Comparison of ENCODE assay signal across 1 cellular context in the genomic region with DNA sequence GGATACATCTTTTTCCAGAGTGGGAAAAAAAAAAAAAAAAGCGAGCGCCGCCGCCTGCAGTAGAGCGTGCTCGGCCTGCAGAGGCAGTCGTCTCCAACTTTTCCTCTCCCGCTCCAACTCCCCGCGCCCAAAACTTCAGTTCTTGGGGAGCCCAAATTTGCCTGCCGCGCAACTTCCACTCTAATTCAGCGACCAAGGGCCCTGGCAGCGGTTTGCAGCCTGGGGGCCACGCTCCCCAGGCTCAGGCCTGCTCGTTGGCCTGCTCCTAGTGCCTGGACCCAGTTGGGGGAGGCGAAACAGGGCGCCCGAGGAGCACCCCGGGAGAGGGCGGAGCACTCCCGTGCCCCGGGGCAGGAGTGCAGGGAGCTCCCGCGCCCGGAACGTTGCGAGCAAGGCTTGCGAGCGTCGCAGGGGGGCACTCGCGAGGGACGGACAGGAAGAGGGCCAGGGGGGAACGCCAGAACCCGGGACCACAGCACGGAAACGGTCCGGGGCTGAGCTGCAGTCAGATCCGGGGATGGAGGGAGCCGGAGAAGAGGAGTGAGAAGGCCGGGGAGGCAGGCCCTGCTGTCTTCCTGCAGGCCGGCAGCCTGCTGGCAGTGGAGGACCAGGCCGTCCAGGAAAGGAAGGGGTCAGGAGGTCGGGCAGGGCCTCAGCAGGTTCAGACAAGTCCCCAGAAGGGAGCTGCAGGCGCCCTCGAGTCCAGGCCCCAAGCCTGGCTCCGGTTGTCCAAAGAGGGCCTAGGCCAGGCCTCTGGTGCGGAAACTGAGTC.
A peak's percentile ranks its signal among the peaks of the same experiment; 100 is the strongest.
TF ChIP-seq lines count a peak whose summit lies in the region.

A gene with protein sequence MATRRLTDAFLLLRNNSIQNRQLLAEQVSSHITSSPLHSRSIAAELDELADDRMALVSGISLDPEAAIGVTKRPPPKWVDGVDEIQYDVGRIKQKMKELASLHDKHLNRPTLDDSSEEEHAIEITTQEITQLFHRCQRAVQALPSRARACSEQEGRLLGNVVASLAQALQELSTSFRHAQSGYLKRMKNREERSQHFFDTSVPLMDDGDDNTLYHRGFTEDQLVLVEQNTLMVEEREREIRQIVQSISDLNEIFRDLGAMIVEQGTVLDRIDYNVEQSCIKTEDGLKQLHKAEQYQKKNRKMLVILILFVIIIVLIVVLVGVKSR (plus strand): TSS at position 508 of the 772 bp plus-strand sequence. CDS start 724 bp downstream, outside the sequence.

TF ChIP-seq in K562, 482 proteins besides CTCF, POLR2A, EP300 and RAD21 (continued from another document and continues in another):
- TF ChIP-seq, protein P1, sequence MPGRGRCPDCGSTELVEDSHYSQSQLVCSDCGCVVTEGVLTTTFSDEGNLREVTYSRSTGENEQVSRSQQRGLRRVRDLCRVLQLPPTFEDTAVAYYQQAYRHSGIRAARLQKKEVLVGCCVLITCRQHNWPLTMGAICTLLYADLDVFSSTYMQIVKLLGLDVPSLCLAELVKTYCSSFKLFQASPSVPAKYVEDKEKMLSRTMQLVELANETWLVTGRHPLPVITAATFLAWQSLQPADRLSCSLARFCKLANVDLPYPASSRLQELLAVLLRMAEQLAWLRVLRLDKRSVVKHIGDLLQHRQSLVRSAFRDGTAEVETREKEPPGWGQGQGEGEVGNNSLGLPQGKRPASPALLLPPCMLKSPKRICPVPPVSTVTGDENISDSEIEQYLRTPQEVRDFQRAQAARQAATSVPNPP (IDR thresholded peaks at IDR 0.05; ENCODE audit: borderline replicate concordance, insufficient read depth, insufficient read length) = no peak
- TF ChIP-seq NR4A1 (CRISPR knock-in tag; IDR thresholded peaks at IDR 0.05) (no peak), NR4A1 (tag; IDR thresholded peaks at IDR 0.05) (peak; percentile 80), HMG20B (CRISPR knock-in tag; IDR thresholded peaks at IDR 0.05) (no peak), CAMTA2 (CRISPR knock-in tag; conservative IDR thresholded peaks at IDR 0.05) (peak; percentile 80; the same call in 1 of the 2 replicates), ZEB2 (IDR thresholded peaks at IDR 0.05) (peak; percentile 99), FOXM1 (IDR thresholded peaks at IDR 0.05; ENCODE audit: low read depth) (0 out of 2 replicates have a peak, but pooled peaks have one; percentile 14), FOXM1 (CRISPR knock-in tag; IDR thresholded peaks at IDR 0.05; ENCODE audit: low read depth) (0 out of 2 replicates have a peak, but pooled peaks have one; percentile 85), SAP30 (IDR thresholded peaks at IDR 0.05; ENCODE audit: borderline replicate concordance, insufficient read depth, low read depth, low read length, poor library complexity, severe bottlenecking) (no peak), BHLHE40 (IDR thresholded peaks at IDR 0.05; ENCODE audit: low read length) (peak; percentile 90), ZNF282 (CRISPR knock-in tag; IDR thresholded peaks at IDR 0.05) (peak; percentile 100), ARID1B (IDR thresholded peaks at IDR 0.05) (peak; percentile 62), KHSRP (IDR thresholded peaks at IDR 0.05) (no peak), ZNF586 (CRISPR knock-in tag; conservative IDR thresholded peaks at IDR 0.05) (no peak), SIX5 (IDR thresholded peaks at IDR 0.05; ENCODE audit: borderline replicate concordance in 1 of 2, insufficient read depth in 1 of 2, low read depth in 1 of 2, low read length in 2 of 2) (peak; percentile 71 to 82; a peak in 3 of 4 replicates), RNF2 (IDR thresholded peaks at IDR 0.05) (peak; percentile 88), ZNF121 (CRISPR knock-in tag; conservative IDR thresholded peaks at IDR 0.05) (no peak; the same call in 1 of the 2 replicates), ZNF263 (CRISPR knock-in tag; IDR thresholded peaks at IDR 0.05; ENCODE audit: borderline replicate concordance) (peak; percentile 100), HDAC1 (IDR thresholded peaks at IDR 0.05) (peak in 1 of 2 experiments; percentile 87; a peak in 2 of 4 replicates), ZNF445 (CRISPR knock-in tag; IDR thresholded peaks at IDR 0.05; ENCODE audit: low read depth) (no peak), ZFP30 (CRISPR knock-in tag; IDR thresholded peaks at IDR 0.05; ENCODE audit: borderline replicate concordance) (no peak), ZNF778 (CRISPR knock-in tag; IDR thresholded peaks at IDR 0.05) (no peak), XRCC5 (IDR thresholded peaks at IDR 0.05; ENCODE audit: low read depth, low read length) (peak; percentile 99), KLF10 (CRISPR knock-in tag; IDR thresholded peaks at IDR 0.05) (no peak), HEY1 (CRISPR knock-in tag; IDR thresholded peaks at IDR 0.05; ENCODE audit: borderline replicate concordance) (no peak), ZNF75A (CRISPR knock-in tag; IDR thresholded peaks at IDR 0.05) (no peak), POLR2AphosphoS2 (IDR thresholded peaks at IDR 0.05; ENCODE audit: low read length) (no peak), SIRT6 (IDR thresholded peaks at IDR 0.05; ENCODE audit: low read depth, low read length) (no peak), EGR1 (conservative IDR thresholded peaks at IDR 0.05) (peak; percentile 31), SMARCE1 (IDR thresholded peaks at IDR 0.05) (no peak), PCBP1 (IDR thresholded peaks at IDR 0.05; ENCODE audit: low read depth, low read length, poor library complexity, severe bottlenecking) (peak; percentile 91), TEAD4 (IDR thresholded peaks at IDR 0.05; ENCODE audit: low read length) (peak; percentile 51; the same call in 1 of the 2 replicates), TEAD4 (CRISPR knock-in tag; IDR thresholded peaks at IDR 0.05; ENCODE audit: borderline replicate concordance) (no peak), SLC30A9 (CRISPR knock-in tag; IDR thresholded peaks at IDR 0.05) (no peak), RCOR1 (IDR thresholded peaks at IDR 0.05; ENCODE audit: borderline replicate concordance in 1 of 2, low read depth in 2 of 2, low read length in 2 of 2) (peak in 1 of 2 experiments; percentile 87; a peak in 2 of 4 replicates), ZNF347 (CRISPR knock-in tag; IDR thresholded peaks at IDR 0.05; ENCODE audit: low read depth) (no peak), ZNF140 (CRISPR knock-in tag; IDR thresholded peaks at IDR 0.05) (no peak)
- TF ChIP-seq, protein P2, sequence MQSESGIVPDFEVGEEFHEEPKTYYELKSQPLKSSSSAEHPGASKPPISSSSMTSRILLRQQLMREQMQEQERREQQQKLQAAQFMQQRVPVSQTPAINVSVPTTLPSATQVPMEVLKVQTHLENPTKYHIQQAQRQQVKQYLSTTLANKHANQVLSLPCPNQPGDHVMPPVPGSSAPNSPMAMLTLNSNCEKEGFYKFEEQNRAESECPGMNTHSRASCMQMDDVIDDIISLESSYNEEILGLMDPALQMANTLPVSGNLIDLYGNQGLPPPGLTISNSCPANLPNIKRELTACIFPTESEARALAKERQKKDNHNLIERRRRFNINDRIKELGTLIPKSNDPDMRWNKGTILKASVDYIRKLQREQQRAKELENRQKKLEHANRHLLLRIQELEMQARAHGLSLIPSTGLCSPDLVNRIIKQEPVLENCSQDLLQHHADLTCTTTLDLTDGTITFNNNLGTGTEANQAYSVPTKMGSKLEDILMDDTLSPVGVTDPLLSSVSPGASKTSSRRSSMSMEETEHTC (IDR thresholded peaks at IDR 0.05) = peak; percentile 36; the same call in 1 of the 2 replicates
- TF ChIP-seq, protein P3, sequence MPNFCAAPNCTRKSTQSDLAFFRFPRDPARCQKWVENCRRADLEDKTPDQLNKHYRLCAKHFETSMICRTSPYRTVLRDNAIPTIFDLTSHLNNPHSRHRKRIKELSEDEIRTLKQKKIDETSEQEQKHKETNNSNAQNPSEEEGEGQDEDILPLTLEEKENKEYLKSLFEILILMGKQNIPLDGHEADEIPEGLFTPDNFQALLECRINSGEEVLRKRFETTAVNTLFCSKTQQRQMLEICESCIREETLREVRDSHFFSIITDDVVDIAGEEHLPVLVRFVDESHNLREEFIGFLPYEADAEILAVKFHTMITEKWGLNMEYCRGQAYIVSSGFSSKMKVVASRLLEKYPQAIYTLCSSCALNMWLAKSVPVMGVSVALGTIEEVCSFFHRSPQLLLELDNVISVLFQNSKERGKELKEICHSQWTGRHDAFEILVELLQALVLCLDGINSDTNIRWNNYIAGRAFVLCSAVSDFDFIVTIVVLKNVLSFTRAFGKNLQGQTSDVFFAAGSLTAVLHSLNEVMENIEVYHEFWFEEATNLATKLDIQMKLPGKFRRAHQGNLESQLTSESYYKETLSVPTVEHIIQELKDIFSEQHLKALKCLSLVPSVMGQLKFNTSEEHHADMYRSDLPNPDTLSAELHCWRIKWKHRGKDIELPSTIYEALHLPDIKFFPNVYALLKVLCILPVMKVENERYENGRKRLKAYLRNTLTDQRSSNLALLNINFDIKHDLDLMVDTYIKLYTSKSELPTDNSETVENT (CRISPR knock-in tag; IDR thresholded peaks at IDR 0.05) = peak; percentile 92
- TF ChIP-seq, protein P4, sequence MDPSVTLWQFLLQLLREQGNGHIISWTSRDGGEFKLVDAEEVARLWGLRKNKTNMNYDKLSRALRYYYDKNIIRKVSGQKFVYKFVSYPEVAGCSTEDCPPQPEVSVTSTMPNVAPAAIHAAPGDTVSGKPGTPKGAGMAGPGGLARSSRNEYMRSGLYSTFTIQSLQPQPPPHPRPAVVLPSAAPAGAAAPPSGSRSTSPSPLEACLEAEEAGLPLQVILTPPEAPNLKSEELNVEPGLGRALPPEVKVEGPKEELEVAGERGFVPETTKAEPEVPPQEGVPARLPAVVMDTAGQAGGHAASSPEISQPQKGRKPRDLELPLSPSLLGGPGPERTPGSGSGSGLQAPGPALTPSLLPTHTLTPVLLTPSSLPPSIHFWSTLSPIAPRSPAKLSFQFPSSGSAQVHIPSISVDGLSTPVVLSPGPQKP (CRISPR knock-in tag; IDR thresholded peaks at IDR 0.05) = no peak
- TF ChIP-seq, protein P5, sequence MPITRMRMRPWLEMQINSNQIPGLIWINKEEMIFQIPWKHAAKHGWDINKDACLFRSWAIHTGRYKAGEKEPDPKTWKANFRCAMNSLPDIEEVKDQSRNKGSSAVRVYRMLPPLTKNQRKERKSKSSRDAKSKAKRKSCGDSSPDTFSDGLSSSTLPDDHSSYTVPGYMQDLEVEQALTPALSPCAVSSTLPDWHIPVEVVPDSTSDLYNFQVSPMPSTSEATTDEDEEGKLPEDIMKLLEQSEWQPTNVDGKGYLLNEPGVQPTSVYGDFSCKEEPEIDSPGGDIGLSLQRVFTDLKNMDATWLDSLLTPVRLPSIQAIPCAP (CRISPR knock-in tag; IDR thresholded peaks at IDR 0.05; ENCODE audit: borderline replicate concordance) = peak; percentile 67; the same call in 1 of the 2 replicates
- TF ChIP-seq, protein P6, sequence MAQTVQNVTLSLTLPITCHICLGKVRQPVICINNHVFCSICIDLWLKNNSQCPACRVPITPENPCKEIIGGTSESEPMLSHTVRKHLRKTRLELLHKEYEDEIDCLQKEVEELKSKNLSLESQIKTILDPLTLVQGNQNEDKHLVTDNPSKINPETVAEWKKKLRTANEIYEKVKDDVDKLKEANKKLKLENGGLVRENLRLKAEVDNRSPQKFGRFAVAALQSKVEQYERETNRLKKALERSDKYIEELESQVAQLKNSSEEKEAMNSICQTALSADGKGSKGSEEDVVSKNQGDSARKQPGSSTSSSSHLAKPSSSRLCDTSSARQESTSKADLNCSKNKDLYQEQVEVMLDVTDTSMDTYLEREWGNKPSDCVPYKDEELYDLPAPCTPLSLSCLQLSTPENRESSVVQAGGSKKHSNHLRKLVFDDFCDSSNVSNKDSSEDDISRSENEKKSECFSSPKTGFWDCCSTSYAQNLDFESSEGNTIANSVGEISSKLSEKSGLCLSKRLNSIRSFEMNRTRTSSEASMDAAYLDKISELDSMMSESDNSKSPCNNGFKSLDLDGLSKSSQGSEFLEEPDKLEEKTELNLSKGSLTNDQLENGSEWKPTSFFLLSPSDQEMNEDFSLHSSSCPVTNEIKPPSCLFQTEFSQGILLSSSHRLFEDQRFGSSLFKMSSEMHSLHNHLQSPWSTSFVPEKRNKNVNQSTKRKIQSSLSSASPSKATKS (CRISPR knock-in tag; IDR thresholded peaks at IDR 0.05) = no peak
- TF ChIP-seq, protein P7, sequence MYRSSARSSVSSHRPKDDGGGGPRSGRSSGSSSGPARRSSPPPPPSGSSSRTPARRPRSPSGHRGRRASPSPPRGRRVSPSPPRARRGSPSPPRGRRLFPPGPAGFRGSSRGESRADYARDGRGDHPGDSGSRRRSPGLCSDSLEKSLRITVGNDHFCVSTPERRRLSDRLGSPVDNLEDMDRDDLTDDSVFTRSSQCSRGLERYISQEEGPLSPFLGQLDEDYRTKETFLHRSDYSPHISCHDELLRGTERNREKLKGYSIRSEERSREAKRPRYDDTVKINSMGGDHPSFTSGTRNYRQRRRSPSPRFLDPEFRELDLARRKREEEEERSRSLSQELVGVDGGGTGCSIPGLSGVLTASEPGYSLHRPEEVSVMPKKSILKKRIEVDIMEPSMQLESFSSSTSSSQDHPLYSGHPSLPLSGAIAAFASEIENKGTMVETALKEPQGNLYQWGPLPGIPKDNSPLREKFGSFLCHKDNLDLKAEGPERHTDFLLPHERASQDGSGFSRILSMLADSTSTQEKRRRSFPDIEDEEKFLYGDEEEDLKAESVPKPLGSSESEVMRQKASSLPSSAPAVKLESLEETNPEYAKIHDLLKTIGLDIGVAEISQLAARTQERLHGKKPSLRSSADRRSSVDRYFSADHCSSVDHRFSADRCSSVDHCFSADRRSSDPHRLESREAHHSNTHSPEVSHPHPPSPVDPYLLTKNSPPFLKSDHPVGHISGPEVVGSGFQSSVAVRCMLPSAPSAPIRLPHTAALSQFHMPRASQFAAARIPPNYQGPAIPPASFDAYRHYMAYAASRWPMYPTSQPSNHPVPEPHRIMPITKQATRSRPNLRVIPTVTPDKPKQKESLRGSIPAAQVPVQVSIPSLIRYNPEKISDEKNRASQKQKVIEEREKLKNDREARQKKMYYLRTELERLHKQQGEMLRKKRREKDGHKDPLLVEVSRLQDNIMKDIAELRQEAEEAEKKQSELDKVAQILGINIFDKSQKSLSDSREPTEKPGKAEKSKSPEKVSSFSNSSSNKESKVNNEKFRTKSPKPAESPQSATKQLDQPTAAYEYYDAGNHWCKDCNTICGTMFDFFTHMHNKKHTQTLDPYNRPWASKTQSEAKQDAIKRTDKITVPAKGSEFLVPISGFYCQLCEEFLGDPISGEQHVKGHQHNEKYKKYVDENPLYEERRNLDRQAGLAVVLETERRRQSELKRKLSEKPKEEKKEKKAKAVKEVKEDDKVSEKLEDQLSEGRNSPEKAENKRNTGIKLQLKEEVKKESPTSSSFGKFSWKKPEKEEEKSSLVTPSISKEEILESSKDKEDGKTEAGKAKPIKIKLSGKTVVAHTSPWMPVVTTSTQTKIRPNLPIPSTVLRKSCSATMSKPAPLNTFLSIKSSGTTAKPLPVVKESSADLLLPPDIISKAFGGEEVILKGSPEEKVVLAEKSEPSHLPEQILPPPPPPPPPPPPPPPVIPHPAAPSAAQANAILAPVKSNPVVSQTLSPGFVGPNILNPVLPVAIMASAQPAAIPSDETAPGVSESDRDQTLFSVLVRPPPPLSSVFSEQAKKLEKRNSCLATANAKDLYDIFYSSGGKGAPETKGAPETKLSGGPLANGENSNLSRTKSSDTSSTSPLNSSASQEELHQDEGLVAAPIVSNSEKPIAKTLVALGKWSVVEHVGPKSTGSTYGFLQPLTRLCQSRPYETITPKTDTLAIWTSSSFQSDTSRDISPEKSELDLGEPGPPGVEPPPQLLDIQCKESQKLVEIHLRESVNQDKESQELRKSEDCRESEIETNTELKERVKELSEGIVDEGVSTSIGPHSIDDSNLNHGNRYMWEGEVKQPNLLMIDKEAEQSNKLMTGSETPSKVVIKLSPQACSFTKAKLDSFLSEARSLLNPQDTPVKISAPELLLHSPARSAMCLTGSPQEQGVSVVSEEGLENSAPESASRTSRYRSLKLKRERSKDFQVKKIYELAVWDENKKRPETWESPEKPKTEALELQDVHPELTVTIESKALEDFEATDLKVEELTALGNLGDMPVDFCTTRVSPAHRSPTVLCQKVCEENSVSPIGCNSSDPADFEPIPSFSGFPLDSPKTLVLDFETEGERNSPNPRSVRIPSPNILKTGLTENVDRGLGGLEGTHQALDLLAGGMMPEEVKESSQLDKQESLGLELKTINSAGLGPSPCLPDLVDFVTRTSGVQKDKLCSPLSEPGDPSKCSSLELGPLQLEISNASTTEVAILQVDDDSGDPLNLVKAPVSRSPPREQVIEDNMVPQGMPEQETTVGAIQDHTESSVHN (IDR thresholded peaks at IDR 0.05; ENCODE audit: borderline replicate concordance in 1 of 2, low read depth in 1 of 2) = no peak
